In the genomic region with DNA sequence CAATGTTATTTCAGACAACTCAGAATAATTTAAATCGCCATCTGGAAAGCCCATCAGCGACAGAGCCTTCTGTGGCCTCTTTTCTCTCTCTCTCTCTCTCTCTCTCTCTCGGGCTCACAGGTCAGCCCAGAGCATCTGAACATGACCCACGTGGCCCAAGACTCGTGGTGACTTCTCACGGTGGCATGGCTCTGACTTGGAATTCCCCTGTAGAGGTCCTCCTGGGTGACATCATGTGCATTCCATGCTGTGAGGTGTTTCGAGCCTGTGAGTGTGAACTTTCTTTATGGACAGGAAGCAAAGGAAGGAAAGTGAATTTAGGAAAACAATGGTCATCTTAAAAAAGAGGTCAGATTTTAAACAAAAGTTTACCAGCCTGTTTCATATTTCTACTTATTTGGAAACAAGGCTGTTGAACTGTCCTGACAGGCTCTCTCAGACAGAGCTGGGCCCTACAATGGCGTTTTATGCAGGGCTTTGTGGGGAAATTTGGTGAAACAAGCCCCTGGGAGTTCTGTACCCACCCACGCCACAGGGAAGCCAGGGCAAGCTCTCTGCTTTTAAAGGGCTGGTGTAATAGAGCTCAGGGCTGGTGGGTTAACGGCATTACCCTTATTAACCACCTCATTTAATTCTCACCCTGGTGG, we compare ENCODE assay signal across 10 cellular contexts.
DNase-seq lines count a peak whose midpoint lies in the region; ATAC-seq, FAIRE-seq and TF ChIP-seq lines count a peak whose summit lies in the region.
"Had no signal": no experiment of that assay in that cellular context is flagged by ENCODE, and none has a peak within 500 bp of the region (broad histone marks: within the 10 kb centered on the region; RNA-seq: fewer than 3 reads in every experiment).

No MANE protein-coding gene starts in this region.

- H3K4me3 ChIP-seq in coronary artery (no peak overlapping the region), tibial artery (no peak overlapping the region), small intestine (ENCODE audit: low read depth in 1 of 2, low read length in 2 of 2) (no peak overlapping the region)

- H3K36me3 Mint-ChIP-seq in activated CD4-positive, alpha-beta T cell treated with anti-CD3 and anti-CD28 coated beads, Interleukin-2, amount 10 ng/mL, durations not matched to agents 24 days and 14 days (ENCODE audit: low read depth): no peaks in the 10 kb centered on the region
- no peaks in the 10 kb centered on the region for H3K36me3 Mint-ChIP-seq in activated CD4-positive, alpha-beta T cell treated with anti-CD3 and anti-CD28 coated beads, Interleukin-2, amount 10 ng/mL, durations not matched to agents 7 days and 5 days (ENCODE audit: low read depth)

- H3K36me3 ChIP-seq in tibial artery: no peaks in the 10 kb centered on the region
- H3K36me3 ChIP-seq in small intestine (ENCODE audit: control insufficient read depth in 2 of 2, insufficient read depth in 2 of 2, low read length in 2 of 2): no peaks in the 10 kb centered on the region

- peaks cover 0 to 44% (median 32%) of the 10 kb centered on the region in 4 donors for H3K4me1 ChIP-seq in tibial artery
- no peaks in the 10 kb centered on the region for H3K4me1 ChIP-seq in small intestine (ENCODE audit: control insufficient read depth in 2 of 2, insufficient read depth in 1 of 2, low read depth in 1 of 2, low read length in 1 of 2)

- no peak overlapping the region for H3K27ac Mint-ChIP-seq in activated CD4-positive, alpha-beta T cell treated with anti-CD3 and anti-CD28 coated beads, Interleukin-2, amount 10 ng/mL, durations not matched to agents 24 days and 14 days
- no peak overlapping the region for H3K27ac Mint-ChIP-seq in activated CD4-positive, alpha-beta T cell treated with anti-CD3 and anti-CD28 coated beads, Interleukin-2, amount 10 ng/mL, durations not matched to agents 7 days and 5 days

- no peak overlapping the region for H3K4me3 Mint-ChIP-seq in activated CD4-positive, alpha-beta T cell treated with anti-CD3 and anti-CD28 coated beads, Interleukin-2, amount 10 ng/mL, durations not matched to agents 24 days and 14 days
- no peak overlapping the region for H3K4me3 Mint-ChIP-seq in activated CD4-positive, alpha-beta T cell treated with anti-CD3 and anti-CD28 coated beads, Interleukin-2, amount 10 ng/mL, durations not matched to agents 7 days and 5 days

- intact Hi-C loops in activated CD4-positive, alpha-beta T cell treated with anti-CD3 and anti-CD28 coated beads, Interleukin-2, amount 10 ng/mL, durations not matched to agents 24 days and 14 days (cut with micrococcal nuclease): no loop called here
- intact Hi-C loops in tibial artery (cut with DNase I; ENCODE audit: low total_unique reads): no loop called here

- H3K27ac ChIP-seq in coronary artery (peak overlapping the region; percentile 46 to 53), tibial artery (peak overlapping the region; percentile 65 to 71), small intestine (ENCODE audit: low read depth in 1 of 2, low read length in 1 of 2) (no peak overlapping the region)

- peak; percentile 39 for ATAC-seq in HG03342 (IDR thresholded peaks at IDR 0.05; ENCODE audit: unreplicated experiment)

- DNase-seq in activated CD4-positive, alpha-beta T cell treated with anti-CD3 and anti-CD28 coated beads, Interleukin-2, amount 10 ng/mL, durations not matched to agents 24 days and 14 days: peak; percentile 33
- no peak for DNase-seq in activated CD4-positive, alpha-beta T cell treated with anti-CD3 and anti-CD28 coated beads, Interleukin-2, amount 10 ng/mL, durations not matched to agents 7 days and 5 days
- DNase-seq in coronary artery (ENCODE audit: low spot score): no peak
- no peak for DNase-seq in tibial artery
- no peak for DNase-seq in amniotic stem cell (lab: John Stamatoyannopoulos, UW)
- DNase-seq in small intestine: no peak
- DNase-seq in T-helper 2 cell: no peak
- DNase-seq: 8988T, NCI-H2081 had no signal

- TF ChIP-seq CTCF in coronary artery (IDR thresholded peaks at IDR 0.05) (no peak), tibial artery (IDR thresholded peaks at IDR 0.05) (no peak)

- peaks cover 2% of the 10 kb centered on the region for H3K27me3 Mint-ChIP-seq in activated CD4-positive, alpha-beta T cell treated with anti-CD3 and anti-CD28 coated beads, Interleukin-2, amount 10 ng/mL, durations not matched to agents 24 days and 14 days
- peaks cover 4% of the 10 kb centered on the region for H3K27me3 Mint-ChIP-seq in activated CD4-positive, alpha-beta T cell treated with anti-CD3 and anti-CD28 coated beads, Interleukin-2, amount 10 ng/mL, durations not matched to agents 7 days and 5 days

- no peaks in the 10 kb centered on the region for H3K9me3 ChIP-seq in tibial artery
- H3K9me3 ChIP-seq in small intestine (ENCODE audit: control insufficient read depth, low read depth): no peaks in the 10 kb centered on the region

- CTCF ChIA-PET in activated CD4-positive, alpha-beta T cell treated with anti-CD3 and anti-CD28 coated beads, Interleukin-2, amount 10 ng/mL, durations not matched to agents 7 days and 5 days (lab: Charles Lee): no interaction called here

- 68 to 82% (median 70%) methylated on average over 10 of the region's 10 CpGs for WGBS in small intestine, 3 donors

- POLR2A ChIA-PET in activated CD4-positive, alpha-beta T cell treated with anti-CD3 and anti-CD28 coated beads, Interleukin-2, amount 10 ng/mL, durations not matched to agents 7 days and 5 days (lab: Charles Lee): no interaction called here

- no peak for FAIRE-seq in small intestine (lab: Jason Lieb, UNC)

- no peaks in the 10 kb centered on the region for H3K9me3 Mint-ChIP-seq in activated CD4-positive, alpha-beta T cell treated with anti-CD3 and anti-CD28 coated beads, Interleukin-2, amount 10 ng/mL, durations not matched to agents 24 days and 14 days
- no peaks in the 10 kb centered on the region for H3K9me3 Mint-ChIP-seq in activated CD4-positive, alpha-beta T cell treated with anti-CD3 and anti-CD28 coated beads, Interleukin-2, amount 10 ng/mL, durations not matched to agents 7 days and 5 days

- H3K27me3 ChIP-seq in tibial artery: no peaks in the 10 kb centered on the region
- no peaks in the 10 kb centered on the region for H3K27me3 ChIP-seq in small intestine (ENCODE audit: control insufficient read depth in 2 of 2, insufficient read depth in 2 of 2, low read length in 2 of 2)

- peaks cover 5% of the 10 kb centered on the region for H3K4me1 Mint-ChIP-seq in activated CD4-positive, alpha-beta T cell treated with anti-CD3 and anti-CD28 coated beads, Interleukin-2, amount 10 ng/mL, durations not matched to agents 24 days and 14 days
- peaks cover 10% of the 10 kb centered on the region for H3K4me1 Mint-ChIP-seq in activated CD4-positive, alpha-beta T cell treated with anti-CD3 and anti-CD28 coated beads, Interleukin-2, amount 10 ng/mL, durations not matched to agents 7 days and 5 days

Comparison
In these comparisons a context has a peak if more than half of its experiments do, and no peak if none do; other contexts are left out.
1. H3K27ac ChIP-seq: peak in coronary artery (2 of 2) and tibial artery (2 of 2); none in small intestine (0 of 2).